16 cellular contexts compared by ENCODE assay signal in the genomic region with DNA sequence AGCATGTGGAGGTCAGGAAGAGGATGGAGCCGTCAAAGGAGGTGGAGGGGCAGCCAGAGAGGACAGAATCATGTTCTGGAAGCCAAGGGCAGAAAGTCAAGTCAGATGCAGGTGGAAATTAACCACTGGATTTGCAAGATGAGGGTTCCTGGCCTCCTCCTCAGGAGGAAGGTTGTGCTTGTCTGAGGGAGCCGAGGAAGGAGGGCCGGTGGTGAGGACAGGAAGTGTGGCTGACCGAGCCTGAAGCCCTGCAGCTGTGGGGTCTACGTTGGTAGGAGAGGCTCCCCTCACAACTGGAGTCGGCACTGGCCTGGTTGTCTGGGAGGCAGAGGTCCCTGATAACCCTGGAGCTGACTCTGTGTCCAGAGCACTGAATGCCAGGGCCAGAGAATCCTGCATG. TPM values are rescaled to one million over a fixed set of nuclear protein-coding genes. Genes with fewer than 3 reads are reported as not detected.
"Had no signal": no experiment of that assay in that cellular context is flagged by ENCODE, and none has a peak within 500 bp of the region (broad histone marks: within the 10 kb centered on the region; RNA-seq: fewer than 3 reads in every experiment).

No MANE protein-coding gene starts in this region.

- H3K27me3 Mint-ChIP-seq: activated naive CD4-positive, alpha-beta T cell treated with anti-CD3 and anti-CD28 coated beads, Interleukin-2, amount 10 ng/mL, durations not matched to agents 7 days and 5 days had no signal

- H3K27ac Mint-ChIP-seq: activated naive CD4-positive, alpha-beta T cell treated with anti-CD3 and anti-CD28 coated beads, Interleukin-2, amount 10 ng/mL, durations not matched to agents 7 days and 5 days had no signal

- ATAC-seq: activated CD4-positive, CD25-positive, alpha-beta regulatory T cell treated with anti-CD3 and anti-CD28 coated beads, Interleukin-2, amount 50 U/mL, for 24 hours had no signal

- H3K27me3 ChIP-seq: adrenal gland, gastrocnemius medialis, heart right ventricle, pancreas, sigmoid colon, spleen, upper lobe of right lung had no signal

- H3K9me3 ChIP-seq: adrenal gland, gastrocnemius medialis, heart right ventricle, pancreas, sigmoid colon, spleen, thoracic aorta, upper lobe of right lung had no signal

- H3K9me3 Mint-ChIP-seq: activated naive CD4-positive, alpha-beta T cell treated with anti-CD3 and anti-CD28 coated beads, Interleukin-2, amount 10 ng/mL, durations not matched to agents 7 days and 5 days; endodermal cell; neural crest cell had no signal

- DNase-seq: adrenal gland, gastrocnemius medialis, heart right ventricle, pancreas, sigmoid colon, spleen, T-helper 9 cell, upper lobe of right lung had no signal

- H3K4me3 ChIP-seq: adrenal gland, gastrocnemius medialis, heart right ventricle, pancreas, sigmoid colon, spleen, thoracic aorta, upper lobe of right lung had no signal

- FAIRE-seq: pancreas had no signal

- H3K4me1 Mint-ChIP-seq: activated naive CD4-positive, alpha-beta T cell treated with anti-CD3 and anti-CD28 coated beads, Interleukin-2, amount 10 ng/mL, durations not matched to agents 7 days and 5 days; endodermal cell; neural crest cell had no signal

- H3K4me3 Mint-ChIP-seq: activated naive CD4-positive, alpha-beta T cell treated with anti-CD3 and anti-CD28 coated beads, Interleukin-2, amount 10 ng/mL, durations not matched to agents 7 days and 5 days; endodermal cell; neural crest cell had no signal

- H3K4me1 ChIP-seq: adrenal gland, gastrocnemius medialis, heart right ventricle, pancreas, sigmoid colon, upper lobe of right lung had no signal

- H3K27ac ChIP-seq: adrenal gland, gastrocnemius medialis, heart right ventricle, pancreas, sigmoid colon, thoracic aorta, upper lobe of right lung had no signal

RNA-seq across cellular contexts. Expression of a gene that starts 15.4 kb away (rescaled TPM):
- total RNA-seq: dermis microvascular lymphatic vessel endothelial cell, gastrocnemius medialis, lower leg skin, sigmoid colon had no signal

RNA-seq across cellular contexts. Expression of a gene that starts 19.5 kb away (rescaled TPM):
- total RNA-seq: epithelial cell of proximal tubule, gastrocnemius medialis, lower leg skin, neural crest cell, upper lobe of right lung had no signal
- polyA plus RNA-seq: pancreas had no signal
